Comparison of ENCODE assay signal across 9 cellular contexts in the genomic region with DNA sequence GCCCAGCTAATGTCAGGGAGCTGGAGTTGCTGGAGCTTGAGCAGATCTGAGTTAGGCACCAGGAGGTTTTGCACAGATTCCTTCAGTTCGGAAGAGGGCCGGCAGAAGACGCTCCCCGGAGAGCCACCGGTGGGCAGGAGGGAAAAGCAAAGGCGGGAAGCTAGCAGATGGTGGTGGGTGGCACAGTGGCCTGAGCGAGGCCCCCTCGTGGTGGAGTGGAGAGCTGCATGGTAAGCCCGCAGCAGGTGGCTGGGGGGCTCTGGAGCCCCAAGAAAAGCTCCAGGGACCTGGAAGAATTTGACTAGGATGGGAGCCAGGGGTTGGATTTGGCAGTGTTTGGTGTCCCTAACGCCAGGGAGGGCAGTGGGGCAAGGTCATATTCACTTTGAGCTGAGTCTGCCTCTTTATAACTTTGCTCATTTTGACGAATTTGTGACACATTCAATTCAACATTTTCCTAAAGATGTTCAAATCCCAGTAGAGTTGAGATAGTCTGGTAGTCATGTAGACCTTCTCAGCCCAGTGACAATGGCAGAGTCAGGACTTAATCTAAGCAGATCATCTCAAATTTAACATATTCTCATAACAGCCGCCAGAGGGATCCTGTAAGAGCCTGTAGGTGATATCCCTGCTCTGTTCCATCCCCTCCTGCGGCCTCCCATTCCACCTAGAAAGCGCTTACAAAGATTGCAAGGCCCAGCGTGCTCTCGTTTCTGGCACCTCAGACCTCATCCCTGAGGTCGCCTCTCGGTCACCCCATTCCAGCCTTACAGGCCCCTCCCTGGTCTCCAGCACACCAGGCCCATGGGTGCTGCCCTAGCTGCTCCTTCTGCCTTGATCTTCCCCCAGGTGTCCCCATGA. TPM values are rescaled to one million over a fixed set of nuclear protein-coding genes. Genes with fewer than 3 reads are reported as not detected.
DNase-seq lines count a peak whose midpoint lies in the region; ATAC-seq, FAIRE-seq and TF ChIP-seq lines count a peak whose summit lies in the region.
"Had no signal": no experiment of that assay in that cellular context is flagged by ENCODE, and none has a peak within 500 bp of the region (broad histone marks: within the 10 kb centered on the region; RNA-seq: fewer than 3 reads in every experiment).

No MANE protein-coding gene starts in this region.

- H3K27ac ChIP-seq in keratinocyte (ENCODE audit: control insufficient read depth, insufficient read depth, low read length): no peak overlapping the region
- no peak overlapping the region for H3K27ac ChIP-seq in transverse colon

- intact Hi-C loops in transverse colon (cut with DNase I; ENCODE audit: low total_unique reads): no loop called here

- peaks cover 13% of the 10 kb centered on the region for H3K9me3 ChIP-seq in keratinocyte (ENCODE audit: control insufficient read depth, low read depth, low read length)
- H3K9me3 ChIP-seq in transverse colon: no peaks in the 10 kb centered on the region
- peaks cover 2% of the 10 kb centered on the region; the same call in 1 of the 2 replicates for H3K9me3 ChIP-seq in MG63

- TF ChIP-seq CTCF in keratinocyte (optimal IDR thresholded peaks at IDR 0.05 in 1 of 3, IDR thresholded peaks at IDR 0.05 in 1 of 3, conservative IDR thresholded peaks at IDR 0.05 in 1 of 3; ENCODE audit: extremely low read depth in 1 of 3, insufficient read depth in 2 of 3, low read length in 3 of 3) (peak; percentile 38 to 59 (median 52)), transverse colon (IDR thresholded peaks at IDR 0.05) (peak; percentile 48 to 60 (median 55))

- no peak overlapping the region for H2AFZ ChIP-seq in keratinocyte (ENCODE audit: control insufficient read depth, low read length)

- no peak for TF ChIP-seq POLR2A in transverse colon (IDR thresholded peaks at IDR 0.05)

- no peaks in the 10 kb centered on the region for H4K20me1 ChIP-seq in keratinocyte (ENCODE audit: control insufficient read depth, extremely low read depth, insufficient read depth, low read length)

- TF ChIP-seq EP300 in transverse colon (IDR thresholded peaks at IDR 0.05; ENCODE audit: low read depth): no peak

- dilution Hi-C loops in keratinocyte (cut with MboI; ENCODE audit: extremely low pct_ligation_motif_present, low sequenced_read_pairs): no loop called here

- no peaks in the 10 kb centered on the region for H3K79me2 ChIP-seq in keratinocyte (ENCODE audit: control insufficient read depth, insufficient read depth, low read length)

- H3K9ac ChIP-seq in keratinocyte (ENCODE audit: control insufficient read depth, extremely low read depth, insufficient read depth, low read length): no peak overlapping the region

- H3K9me1 ChIP-seq in keratinocyte (ENCODE audit: control insufficient read depth, extremely low read depth, insufficient read depth, low read length): no peaks in the 10 kb centered on the region

- no peak overlapping the region for H3K4me3 ChIP-seq in keratinocyte (ENCODE audit: control insufficient read depth in 2 of 3, extremely low read depth in 1 of 3, insufficient read depth in 2 of 3, low read depth in 1 of 3, low read length in 3 of 3)
- no peak overlapping the region for H3K4me3 ChIP-seq in transverse colon
- no peak overlapping the region for H3K4me3 ChIP-seq in MG63

- H3K27me3 ChIP-seq in keratinocyte (ENCODE audit: control insufficient read depth, extremely low read depth, insufficient read depth, low read length) (no peaks in the 10 kb centered on the region), transverse colon (peaks cover 8% of the 10 kb centered on the region), MG63 (no peaks in the 10 kb centered on the region)

- in situ Hi-C loops in transverse colon (cut with MboI; ENCODE audit: low pct_ligation_motif_present in 1 of 4, low pct_unique_long_range_greater_than_20kb in 1 of 4, low sequenced_read_pairs in 3 of 4): loop anchor here in 1 of 4 donors (25.0 kb wide), 1 partner anchor 418 kb away; no protein-coding TSS in a partner anchor

- ATAC-seq in HG03565 (IDR thresholded peaks at IDR 0.05; ENCODE audit: unreplicated experiment): no peak

- FAIRE-seq in keratinocyte (lab: Jason Lieb, UNC): no peak

- H3K4me1 ChIP-seq in keratinocyte (ENCODE audit: control insufficient read depth, extremely low read depth, insufficient read depth, low read length) (no peaks in the 10 kb centered on the region), transverse colon (no peaks in the 10 kb centered on the region)

- 62 to 65% methylated on average over 7 to 18 of the region's 18 CpGs for WGBS in transverse colon (ENCODE audit: low coverage in 1 of 2), 2 donors

- DNase-seq in activated gamma-delta T cell treated with Interleukin-2 at 50 U/mL for 16 hours (peak; percentile 13), activated gamma-delta T cell (lab: John Stamatoyannopoulos, UW) (no peak), activated T-cell treated with anti-CD3 and anti-CD28 coated beads for 48 hours (ENCODE audit: low read depth) (peak; percentile 10), keratinocyte (ENCODE audit: low read depth, low spot score) (no peak), transverse colon (no peak), kidney tubule cell (ENCODE audit: low spot score) (no peak), MG63 (no peak)
- DNase-seq: cortex of kidney had no signal

- H3K36me3 ChIP-seq in keratinocyte (ENCODE audit: control insufficient read depth in 2 of 2, extremely low read depth in 1 of 2, insufficient read depth in 2 of 2, low read length in 2 of 2): no peaks in the 10 kb centered on the region
- H3K36me3 ChIP-seq in transverse colon: no peaks in the 10 kb centered on the region
- H3K36me3 ChIP-seq in MG63: no peaks in the 10 kb centered on the region

- H3K4me2 ChIP-seq in keratinocyte (ENCODE audit: control insufficient read depth, extremely low read depth, insufficient read depth, low read depth, low read length): no peak overlapping the region

RNA-seq across cellular contexts. Expression of gene TRIM29, which starts 57.9 kb away (rescaled TPM):
- polyA plus RNA-seq in keratinocyte: 303 to 611 TPM (median 463 TPM) in 3 replicates
- 1,306 TPM for polyA plus RNA-seq in keratinocyte (2011; ENCODE audit: low read depth)
- 465 and 526 TPM in 2 replicates for polyA plus RNA-seq in keratinocyte (2011; cell fraction: cytosol; rRNA removed)
- polyA plus RNA-seq in keratinocyte (2011; cell fraction: nucleus; rRNA removed): 422 and 529 TPM in 2 replicates
- 316 and 929 TPM in 2 replicates for polyA plus RNA-seq in keratinocyte (2012; ENCODE audit: low replicate concordance)
- polyA minus RNA-seq in keratinocyte: 758 to 1,045 TPM (median 830 TPM) in 3 replicates
- 496 TPM for polyA minus RNA-seq in keratinocyte (2011; cell fraction: cytosol; rRNA and poly(A)+ RNA removed)
- 293 and 344 TPM in 2 replicates for polyA minus RNA-seq in keratinocyte (2011; cell fraction: nucleus; rRNA and poly(A)+ RNA removed)
- total RNA-seq in transverse colon: 1 to 10 TPM in 2 of 4 donors, under 1 TPM in 1, not detected in 1; 0.75 to 7.8 (median 4.4) TPM
- total RNA-seq in MG63 (2014; rRNA removed; shearing (Covaris generic); ENCODE audit: low replicate concordance): not detected in 2 replicates

Comparison
In these comparisons a context has a peak if more than half of its experiments do, and no peak if none do; other contexts are left out.
1. DNase-seq: peak in activated gamma-delta T cell treated with Interleukin-2 at 50 U/mL for 16 hours (single experiment) and activated T-cell treated with anti-CD3 and anti-CD28 coated beads for 48 hours (single experiment); none in activated gamma-delta T cell (single experiment), keratinocyte (single experiment), transverse colon (single experiment), kidney tubule cell (single experiment) and MG63 (single experiment).